Comparison of ENCODE assay signal across 8 cellular contexts in the genomic region with DNA sequence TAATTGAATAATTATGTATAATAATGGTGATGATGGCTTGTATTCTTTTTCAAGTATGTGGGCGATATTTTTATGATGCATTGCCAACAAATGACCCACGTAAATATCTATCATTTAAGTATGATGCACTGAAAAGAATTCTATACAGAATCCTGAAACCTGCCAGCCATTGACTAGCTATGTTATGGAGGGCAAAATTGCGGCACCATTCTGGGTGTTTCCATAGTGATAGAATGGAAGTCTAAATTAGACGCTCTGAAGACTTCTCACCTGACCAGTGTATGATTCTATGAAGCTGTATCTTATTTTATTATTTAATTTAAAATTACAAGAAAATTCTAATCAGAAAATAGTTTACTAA. TPM values are rescaled to one million over a fixed set of nuclear protein-coding genes. Genes with fewer than 3 reads are reported as not detected.
DNase-seq lines count a peak whose midpoint lies in the region; FAIRE-seq and TF ChIP-seq lines count a peak whose summit lies in the region.

No MANE protein-coding gene starts in this region.

- H3F3A ChIP-seq in PC-9 (ENCODE audit: insufficient read depth, low read depth): no peaks in the 10 kb centered on the region; the same call in 1 of the 2 replicates

- intact Hi-C loops in PC-9 (cut with micrococcal nuclease; ENCODE audit: unreplicated experiment): loop anchor here (2.0 kb wide), 1 partner anchor 155 kb away; the partner anchor contains the start of gene UBA6
- intact Hi-C loops in esophagus squamous epithelium (cut with DNase I): no loop called here

- peak overlapping the region; percentile 82 for H3K4me2 ChIP-seq in PC-9

- H3K4me1 ChIP-seq in PC-9 (replicated peaks; ENCODE audit: insufficient read depth) (peaks cover 9% of the 10 kb centered on the region), esophagus squamous epithelium (peaks cover 0 to 45% (median 9%) of the 10 kb centered on the region in 3 donors)

- H3K9me3 ChIP-seq in PC-9 (ENCODE audit: insufficient read depth, low read depth) (no peaks in the 10 kb centered on the region), esophagus squamous epithelium (no peaks in the 10 kb centered on the region)

- CTCF ChIA-PET in PC-9 (lab: Charles Lee): no interaction called here

- no peaks in the 10 kb centered on the region for H3K9me2 ChIP-seq in PC-9 (ENCODE audit: insufficient read depth)

- TF ChIP-seq POLR2A in esophagus squamous epithelium (IDR thresholded peaks at IDR 0.05): no peak

- H3K4me3 ChIP-seq in PC-9 (peak overlapping the region; percentile 58), esophagus squamous epithelium (peak overlapping the region; percentile 67 to 88 (median 78)), skin epidermis (peak overlapping the region; percentile 55 to 89 (median 72))

- FAIRE-seq in urothelium cell line (lab: Jason Lieb, UNC): no peak

- peaks cover 26% of the 10 kb centered on the region for H3K79me2 ChIP-seq in PC-9 (ENCODE audit: low read depth)

- TF ChIP-seq CTCF in PC-9 (conservative IDR thresholded peaks at IDR 0.05) (no peak), esophagus squamous epithelium (IDR thresholded peaks at IDR 0.05) (no peak)

- H3K27me3 ChIP-seq in PC-9 (ENCODE audit: insufficient read depth, low read depth) (no peaks in the 10 kb centered on the region), esophagus squamous epithelium (no peaks in the 10 kb centered on the region)

- POLR2A ChIA-PET in PC-9 (lab: Charles Lee; ENCODE audit: unreplicated experiment): no interaction called here

- DNase-seq in NCI-H345 treated with DMSO at 0.1 percent for 48 hours (lab: John Stamatoyannopoulos, UW; ENCODE audit: unreplicated experiment): peak; percentile 49
- DNase-seq in NCI-H345 (lab: John Stamatoyannopoulos, UW): no peak
- no peak for DNase-seq in PC-9
- no peak for DNase-seq in esophagus squamous epithelium (lab: John Stamatoyannopoulos, UW)
- DNase-seq in C1 segment of cervical spinal cord (lab: John Stamatoyannopoulos, UW): no peak
- no peak for DNase-seq in urothelium cell line (ENCODE audit: low spot score)
- no peak for DNase-seq in NAMALWA (ENCODE audit: low spot score)

- 24 to 37% methylated on average over 4 of the region's 4 CpGs for WGBS in esophagus squamous epithelium, 2 donors

- BruUV-seq in PC-9 (replicated peaks; lab: Mats Ljungman, UMichigan): TSS peak; percentile 75

- no peaks in the 10 kb centered on the region for H4K20me1 ChIP-seq in PC-9 (ENCODE audit: insufficient read depth)

- H3K27ac ChIP-seq in PC-9: no peak overlapping the region
- H3K27ac ChIP-seq in esophagus squamous epithelium: peak overlapping the region in 2 of 4 donors; percentile 94
- H3K27ac ChIP-seq in skin epidermis: peak overlapping the region in 14 of 21 experiments; percentile 77 to 95 (median 92)

- 0 out of 2 replicates have a peak, but pooled peaks cover 6% of the 10 kb centered on the region for H3K36me3 ChIP-seq in PC-9 (ENCODE audit: low read depth)
- peaks cover 0 to 21% (median 0%) of the 10 kb centered on the region in 3 donors for H3K36me3 ChIP-seq in esophagus squamous epithelium

- H2AFZ ChIP-seq in PC-9: peak overlapping the region; percentile 75

RNA-seq across cellular contexts. Expression of gene CENPC, which starts 0.7 kb away (rescaled TPM):
- total RNA-seq in PC-9 (2021) (14.1 and 14.2 TPM in 2 replicates), esophagus squamous epithelium (10 to 100 TPM; 11.8 to 30.1 (median 16.5) TPM)

RNA-seq across cellular contexts. Expression of gene STAP1, which starts 12.6 kb away (rescaled TPM):
- total RNA-seq in PC-9 (2021): not detected in 2 replicates
- 1 to 10 TPM in 1 of 4 donors, not detected in 3; 1.7 TPM for total RNA-seq in esophagus squamous epithelium
